ENCODE assay signal across 15 cellular contexts in the genomic region with DNA sequence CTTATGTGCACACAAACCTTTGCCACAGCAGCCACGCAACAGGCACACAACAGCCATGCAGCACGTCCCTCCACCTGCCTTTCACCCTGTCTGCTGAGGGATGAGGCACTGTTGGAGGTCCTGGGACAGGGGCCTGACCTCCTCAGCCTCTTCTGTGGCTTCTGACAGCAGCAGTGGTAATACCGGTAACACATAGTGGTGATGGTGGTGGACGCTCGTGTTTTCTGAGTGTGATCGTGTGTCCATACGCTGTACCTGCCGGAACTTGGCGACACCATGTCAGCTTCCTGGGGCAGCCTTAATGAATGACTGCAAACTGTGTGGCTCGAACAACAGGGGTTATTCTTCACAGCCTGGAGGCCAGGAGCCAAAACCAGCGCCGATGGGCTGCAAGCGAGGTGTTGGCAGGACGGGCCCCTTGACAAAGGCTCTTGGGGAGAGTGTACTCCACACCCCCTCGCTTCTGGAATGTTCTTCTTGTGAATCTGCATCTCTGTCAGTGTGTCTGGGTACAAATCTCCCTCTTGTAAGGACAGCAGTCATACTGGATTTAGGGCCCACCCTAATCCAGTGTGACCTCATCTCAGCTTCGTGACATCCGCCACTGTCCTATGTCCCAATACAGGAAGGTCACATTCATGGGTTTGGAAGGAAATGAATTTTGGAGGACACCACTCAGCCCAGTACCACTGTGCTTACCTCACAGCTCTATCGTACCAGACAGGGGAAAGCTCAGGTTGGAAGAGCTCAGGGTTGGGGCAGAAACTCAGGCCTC. TPM values are rescaled to one million over a fixed set of nuclear protein-coding genes. Genes with fewer than 3 reads are reported as not detected.
A peak's percentile ranks its signal among the peaks of the same experiment; 100 is the strongest.
DNase-seq lines count a peak whose midpoint lies in the region; ATAC-seq, FAIRE-seq and TF ChIP-seq lines count a peak whose summit lies in the region.
"Had no signal": no experiment of that assay in that cellular context is flagged by ENCODE, and none has a peak within 500 bp of the region (broad histone marks: within the 10 kb centered on the region; RNA-seq: fewer than 3 reads in every experiment).

No MANE protein-coding gene starts in this region.

- peaks cover 18 to 33% (median 24%) of the 10 kb centered on the region in 11 experiments for H3K9me3 ChIP-seq in BLaER1 treated with 17β-estradiol and CSF1 and Interleukin-3, amounts not matched to agents 10 nM and 100 nM (replicated peaks in 1 of 11)
- H3K9me3 ChIP-seq in osteoblast (ENCODE audit: low read depth, low read length): no peaks in the 10 kb centered on the region

- no peak overlapping the region for H2AFZ ChIP-seq in osteoblast (ENCODE audit: low read length)

- H3K27me3 ChIP-seq in BLaER1 treated with 17β-estradiol and CSF1 and Interleukin-3, amounts not matched to agents 10 nM and 100 nM: peaks cover 0 to 19% (median 0%) of the 10 kb centered on the region in 11 experiments; a peak in 6 of 22 replicates
- H3K27me3 ChIP-seq in HL-60 (ENCODE audit: insufficient read depth, poor library complexity, severe bottlenecking) (no peaks in the 10 kb centered on the region), osteoblast (ENCODE audit: insufficient read depth, low read length) (no peaks in the 10 kb centered on the region)
- H3K27me3 ChIP-seq: tibial nerve had no signal

- DNase-seq in HL-60 (ENCODE audit: low read depth in 1 of 2, low spot score in 1 of 2) (peak in 1 of 2 experiments; percentile 10), coronary artery (ENCODE audit: low spot score) (peak; percentile 46), osteoblast (ENCODE audit: insufficient read length, low spot score, missing footprints) (peak; percentile 78), inferior parietal cortex (ENCODE audit: extremely low spot score) (no peak), D721Med (ENCODE audit: insufficient read length, low spot score) (no peak), GDM1 (lab: John Stamatoyannopoulos, UW) (no peak)
- DNase-seq: activated gamma-delta T cell treated with Interleukin-2 at 50 U/mL for 16 hours, DMS 273 treated with DMSO at 0.1 percent for 48 hours, MM.1S, NCI-H510A treated with DMSO at 0.1 percent for 48 hours, OCI-M1 had no signal

- peaks cover 0 to 6% (median 0%) of the 10 kb centered on the region in 11 experiments; a peak in 2 of 22 replicates for H4K20me1 ChIP-seq in BLaER1 treated with 17β-estradiol and CSF1 and Interleukin-3, amounts not matched to agents 10 nM and 100 nM
- H4K20me1 ChIP-seq in osteoblast (ENCODE audit: insufficient read depth, low read length): no peaks in the 10 kb centered on the region

- no peak for ATAC-seq in HG02938 (IDR thresholded peaks at IDR 0.05; ENCODE audit: unreplicated experiment)

- H3K79me2 ChIP-seq in osteoblast (ENCODE audit: insufficient read depth, low read length): peaks cover 50% of the 10 kb centered on the region

- no peak overlapping the region for H3K4me3 ChIP-seq in BLaER1 treated with 17β-estradiol and CSF1 and Interleukin-3, amounts not matched to agents 10 nM and 100 nM
- H3K4me3 ChIP-seq in HL-60 (replicated peaks; ENCODE audit: insufficient read depth, low read length) (no peak overlapping the region), coronary artery (no peak overlapping the region), osteoblast (ENCODE audit: insufficient read depth, low read length) (no peak overlapping the region)
- H3K4me3 ChIP-seq: tibial nerve had no signal

- TF ChIP-seq CTCF in HL-60 (IDR thresholded peaks at IDR 0.05; ENCODE audit: insufficient read depth, low read length): no peak
- TF ChIP-seq CTCF in coronary artery (IDR thresholded peaks at IDR 0.05): no peak
- TF ChIP-seq CTCF in osteoblast (IDR thresholded peaks at IDR 0.05; ENCODE audit: extremely low read depth, low read depth, low read length): no peak
- TF ChIP-seq CTCF in D721Med (IDR thresholded peaks at IDR 0.05; ENCODE audit: insufficient read depth, missing control alignments): no peak

- peak overlapping the region; percentile 63 to 89 (median 79); a peak in 21 of 22 replicates for H3K4me2 ChIP-seq in BLaER1 treated with 17β-estradiol and CSF1 and Interleukin-3, amounts not matched to agents 10 nM and 100 nM
- no peak overlapping the region for H3K4me2 ChIP-seq in osteoblast (ENCODE audit: insufficient read depth, low read length)

- FAIRE-seq in D721Med (lab: Jason Lieb, UNC): no peak
- FAIRE-seq: frontal cortex had no signal

- no peak overlapping the region for H3K9ac ChIP-seq in BLaER1 treated with 17β-estradiol and CSF1 and Interleukin-3, amounts not matched to agents 10 nM and 100 nM

- peaks cover 26 to 53% (median 45%) of the 10 kb centered on the region in 10 experiments for H3K4me1 ChIP-seq in BLaER1 treated with 17β-estradiol and CSF1 and Interleukin-3, amounts not matched to agents 10 nM and 100 nM
- no peaks in the 10 kb centered on the region for H3K4me1 ChIP-seq in osteoblast (ENCODE audit: insufficient read depth, low read length)
- H3K4me1 ChIP-seq: tibial nerve had no signal

- H3K27ac ChIP-seq in BLaER1 treated with 17β-estradiol and CSF1 and Interleukin-3, amounts not matched to agents 10 nM and 100 nM: no peak overlapping the region
- H3K27ac ChIP-seq in HL-60 (replicated peaks): peak overlapping the region; percentile 67
- no peak overlapping the region for H3K27ac ChIP-seq in coronary artery
- peak overlapping the region; percentile 41 for H3K27ac ChIP-seq in osteoblast (ENCODE audit: low read depth, low read length)
- H3K27ac ChIP-seq: tibial nerve had no signal

- H3K36me3 ChIP-seq in BLaER1 treated with 17β-estradiol and CSF1 and Interleukin-3, amounts not matched to agents 10 nM and 100 nM: peaks cover 0 to 7% (median 3%) of the 10 kb centered on the region in 11 experiments; a peak in 11 of 22 replicates
- H3K36me3 ChIP-seq in osteoblast (ENCODE audit: insufficient read depth, low read length): peaks cover 67% of the 10 kb centered on the region
- H3K36me3 ChIP-seq: tibial nerve had no signal

RNA-seq across cellular contexts. Expression of a gene that starts 55.3 kb away (rescaled TPM):
- 39.8 and 49.2 TPM in 2 replicates for total RNA-seq in osteoblast

Comparison
In these comparisons a context has a peak if more than half of its experiments do, and no peak if none do; other contexts are left out.
1. H3K27ac ChIP-seq: peak in HL-60 (single experiment) and osteoblast (single experiment); none in BLaER1 treated with 17β-estradiol and CSF1 and Interleukin-3, amounts not matched to agents 10 nM and 100 nM (0 of 11) and coronary artery (0 of 2).
2. DNase-seq: peak in coronary artery (single experiment) and osteoblast (single experiment); none in inferior parietal cortex (single experiment), D721Med (single experiment) and GDM1 (single experiment).